9 cellular contexts compared by ENCODE assay signal in the genomic region with DNA sequence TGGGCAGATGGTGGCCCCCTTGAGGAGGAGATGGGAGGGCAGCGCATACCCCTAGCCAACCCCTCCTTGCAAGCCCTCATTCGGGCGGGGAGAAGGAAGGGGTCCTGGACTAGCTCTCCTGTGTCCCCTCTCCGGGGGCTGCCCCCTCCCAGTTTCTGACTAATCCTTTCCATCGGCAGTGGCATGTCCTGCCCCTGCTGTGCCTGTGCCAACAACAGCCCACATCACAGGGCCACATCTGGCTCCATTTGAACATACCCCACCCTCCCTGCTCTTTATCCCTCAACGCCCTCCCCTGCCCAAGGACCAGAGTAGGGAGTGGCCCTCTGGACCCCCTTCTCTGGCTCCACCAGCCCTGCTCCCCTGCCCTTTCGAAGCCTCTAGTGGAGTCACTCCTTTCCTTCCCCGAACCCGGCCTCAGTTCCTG. TPM values are rescaled to one million over a fixed set of nuclear protein-coding genes. Genes with fewer than 3 reads are reported as not detected.
DNase-seq lines count a peak whose midpoint lies in the region; ATAC-seq, FAIRE-seq and TF ChIP-seq lines count a peak whose summit lies in the region.
"Had no signal": no experiment of that assay in that cellular context is flagged by ENCODE, and none has a peak within 500 bp of the region (broad histone marks: within the 10 kb centered on the region; RNA-seq: fewer than 3 reads in every experiment).

No MANE protein-coding gene starts in this region.

- POLR2A ChIA-PET in HepG2 (lab: Yijun Ruan, JAX) (interaction anchor here (1.0 to 6.9 kb wide), 5 partner anchors 12 to 179 kb away, joined by 3 to 84 read pairs (median 56); partner anchors contain the start of genes LMNA and SMG5), MCF 10A (lab: Yijun Ruan, JAX) (interaction anchor here (0.9 to 28.2 kb wide), 4 partner anchors 20 to 171 kb away, joined by 3 to 960 read pairs (median 3); partner anchors contain the start of genes LMNA and PMF1)

- H3K9me3 ChIP-seq in HepG2 (ENCODE audit: low read length) (no peaks in the 10 kb centered on the region), right lobe of liver (no peaks in the 10 kb centered on the region), mesodermal cell (ENCODE audit: control insufficient read depth, low read length) (no peaks in the 10 kb centered on the region), uterus (no peaks in the 10 kb centered on the region)

- intact Hi-C loops in HepG2 (cut with micrococcal nuclease; ENCODE audit: unreplicated experiment) (no loop called here), right lobe of liver (cut with DNase I) (no loop called here), MCF 10A (cut with micrococcal nuclease) (no loop called here), uterus (cut with DNase I; ENCODE audit: low total_unique reads) (no loop called here)

- H3K27me3 ChIP-seq in HepG2 (ENCODE audit: control insufficient read depth in 1 of 2, insufficient read depth in 2 of 2, low read length in 2 of 2), result 0 out of 5 replicates have a peak, but pooled peaks cover 0 to 8% of the 10 kb centered on the region in 2 experiments
- H3K27me3 ChIP-seq in right lobe of liver, result no peaks in the 10 kb centered on the region
- H3K27me3 ChIP-seq in uterus, result no peaks in the 10 kb centered on the region

- H3K4me3 ChIP-seq in HepG2 (replicated peaks in 1 of 3; ENCODE audit: insufficient read depth in 1 of 3, low read depth in 2 of 3, low read length in 3 of 3), result peak overlapping the region in 1 of 3 experiments; percentile 74; a peak in 1 of 6 replicates
- no peak overlapping the region for H3K4me3 ChIP-seq in right lobe of liver
- no peak overlapping the region for H3K4me3 ChIP-seq in mesodermal cell (ENCODE audit: extremely low read depth, insufficient read depth, low read length, poor library complexity, severe bottlenecking)
- no peak overlapping the region for H3K4me3 ChIP-seq in uterus

- BruUV-seq in HepG2 (replicated peaks; lab: Mats Ljungman, UMichigan), result no TSS peak
- BruUV-seq in MCF 10A (replicated peaks; lab: Mats Ljungman, UMichigan), result no TSS peak

- H2AFZ ChIP-seq in HepG2 (ENCODE audit: low read length), result no peak overlapping the region

- no peak for ATAC-seq in HepG2
- ATAC-seq in right lobe of liver, result no peak
- no peak for ATAC-seq in GM18511 (IDR thresholded peaks at IDR 0.05; ENCODE audit: unreplicated experiment)

- H3K79me2 ChIP-seq in HepG2 (ENCODE audit: insufficient read depth, low read length), result no peaks in the 10 kb centered on the region

- no peak for TF ChIP-seq CTCF in HepG2 (CRISPR knock-in tag; IDR thresholded peaks at IDR 0.05)
- no peak for TF ChIP-seq CTCF in right lobe of liver (IDR thresholded peaks at IDR 0.05)
- TF ChIP-seq CTCF in MCF 10A (IDR thresholded peaks at IDR 0.05; ENCODE audit: unreplicated experiment), result no peak
- TF ChIP-seq CTCF in uterus (IDR thresholded peaks at IDR 0.05), result no peak

- DNase-seq in HepG2 (ENCODE audit: low spot score) (no peak), right lobe of liver (no peak), MCF 10A (ENCODE audit: unreplicated experiment) (peak; percentile 51), uterus (peak; percentile 61 to 71), DMS79 treated with DMSO at 0.1 percent for 48 hours (lab: John Stamatoyannopoulos, UW) (no peak), SHP77 treated with DMSO at 0.1 percent for 48 hours (lab: John Stamatoyannopoulos, UW) (no peak)

- peak overlapping the region; percentile 79 for H3K9ac ChIP-seq in HepG2 (ENCODE audit: insufficient read depth, low read depth, low read length)

- H3K27ac ChIP-seq in HepG2 (ENCODE audit: extremely low read length, insufficient read depth, low read length), result peak overlapping the region; percentile 69
- peak overlapping the region in 1 of 3 donors; percentile 18 for H3K27ac ChIP-seq in right lobe of liver
- H3K27ac ChIP-seq in mesodermal cell (ENCODE audit: low read depth, low read length, severe bottlenecking), result peak overlapping the region; percentile 96
- H3K27ac ChIP-seq in uterus, result peak overlapping the region; percentile 93 to 99

- in situ Hi-C loops in HepG2 (cut with HindIII; ENCODE audit: extremely low pct_ligation_motif_present, low pct_unique_long_range_greater_than_20kb), result no loop called here

- no peaks in the 10 kb centered on the region for H4K20me1 ChIP-seq in HepG2 (ENCODE audit: insufficient read depth, low read length)

- WGBS in HepG2 (ENCODE audit: low lambda C conversion rate), result 74% methylated on average over 9 of the region's 9 CpGs
- WGBS in right lobe of liver (ENCODE audit: insufficient coverage, low coverage, low lambda C conversion rate, missing lambda C conversion rate), result 71% methylated on average over 4 of the region's 9 CpGs
- 75 to 78% methylated on average over 7 to 9 of the region's 9 CpGs for WGBS in mesodermal cell (ENCODE audit: insufficient coverage in 2 of 2), 2 experiments

- H3K36me3 ChIP-seq in HepG2 (replicated peaks in 1 of 2; ENCODE audit: control insufficient read depth in 1 of 2, insufficient read depth in 2 of 2, low read length in 2 of 2) (no peaks in the 10 kb centered on the region), right lobe of liver (no peaks in the 10 kb centered on the region), mesodermal cell (ENCODE audit: control insufficient read depth, insufficient read depth, low read length) (peaks cover 7% of the 10 kb centered on the region), uterus (no peaks in the 10 kb centered on the region)

- TF ChIP-seq POLR2A in HepG2 (IDR thresholded peaks at IDR 0.05; ENCODE audit: insufficient read depth in 1 of 2, low read depth in 2 of 2, low read length in 2 of 2) (no peak), right lobe of liver (IDR thresholded peaks at IDR 0.05) (no peak), uterus (IDR thresholded peaks at IDR 0.05) (no peak)

- H3K36me3 Mint-ChIP-seq in MCF 10A (ENCODE audit: insufficient read depth, unreplicated experiment), result peaks cover 7% of the 10 kb centered on the region

- H3K4me3 Mint-ChIP-seq in MCF 10A (ENCODE audit: unreplicated experiment), result peak overlapping the region; percentile 9

- no peaks in the 10 kb centered on the region for H3K9me3 Mint-ChIP-seq in MCF 10A (ENCODE audit: unreplicated experiment)

- peak overlapping the region; percentile 91 for H3K27ac Mint-ChIP-seq in MCF 10A (ENCODE audit: low read depth, unreplicated experiment)

- no peak for FAIRE-seq in HepG2 (lab: Jason Lieb, UNC)
- FAIRE-seq: TTC549 had no signal

- no peak for TF ChIP-seq RAD21 in HepG2 (CRISPR knock-in tag; IDR thresholded peaks at IDR 0.05)

- peaks cover 66% of the 10 kb centered on the region for H3K4me1 Mint-ChIP-seq in MCF 10A (ENCODE audit: insufficient read depth, unreplicated experiment)

- peaks cover 95% of the 10 kb centered on the region for H3K4me1 ChIP-seq in HepG2 (ENCODE audit: insufficient read depth, low read length)
- H3K4me1 ChIP-seq in right lobe of liver, result peaks cover 0 to 11% (median 3%) of the 10 kb centered on the region in 4 donors
- H3K4me1 ChIP-seq in mesodermal cell (ENCODE audit: control insufficient read depth, insufficient read depth, low read length, poor library complexity, severe bottlenecking), result peaks cover 64% of the 10 kb centered on the region
- H3K4me1 ChIP-seq in uterus, result peaks cover 24 to 39% of the 10 kb centered on the region in 2 donors

- TF ChIP-seq EP300 in HepG2 (IDR thresholded peaks at IDR 0.05; ENCODE audit: low read depth in 2 of 2, low read length in 2 of 2), result no peak
- TF ChIP-seq EP300 in HepG2 (CRISPR knock-in tag; IDR thresholded peaks at IDR 0.05; ENCODE audit: borderline replicate concordance), result no peak

- no peaks in the 10 kb centered on the region for H3K27me3 Mint-ChIP-seq in MCF 10A (ENCODE audit: insufficient read depth, unreplicated experiment)

- peak overlapping the region; percentile 93 for H3K4me2 ChIP-seq in HepG2 (ENCODE audit: low read depth, low read length)

- CTCF ChIA-PET in HepG2 (lab: Yijun Ruan, JAX; ENCODE audit: low intra/inter-chr PET ratio, low total read pairs), result no interaction called here
- CTCF ChIA-PET in MCF 10A (lab: Yijun Ruan, JAX), result interaction anchor here (0.6 to 26.9 kb wide), 4 partner anchors 12 to 124 kb away, joined by 3 to 1892 read pairs (median 120); partner anchors contain the start of genes LMNA and SEMA4A

RNA-seq across cellular contexts. Expression of gene LMNA, which starts 11.0 kb away (rescaled TPM):
- total RNA-seq in HepG2 (2016; rRNA removed; fragmentation: Illumina TruSeq; extraction: Trizol) (190 and 225 TPM in 2 replicates), right lobe of liver (100 to 1,000 TPM in 3 of 6 experiments, 10 to 100 TPM in 3; 79.4 to 129 (median 98.8) TPM), MCF 10A (2022) (620 and 716 TPM in 2 replicates), uterus (100 to 1,000 TPM; 245 to 533 (median 373) TPM)
- 16.7 and 20.3 TPM in 2 replicates for total RNA-seq in HepG2 (2016; cell fraction: cytosol; rRNA removed; fragmentation: Illumina TruSeq; extraction: Trizol; ENCODE audit: low read depth)
- 150 and 214 TPM in 2 replicates for total RNA-seq in HepG2 (2016; cell fraction: insoluble cytoplasmic fraction; rRNA removed; fragmentation: Illumina TruSeq; extraction: Trizol)
- total RNA-seq in HepG2 (2016; cell fraction: membrane; rRNA removed; fragmentation: Illumina TruSeq; extraction: Trizol), result 22.8 and 26.6 TPM in 2 replicates
- total RNA-seq in HepG2 (2016; cell fraction: nucleus; rRNA removed; fragmentation: Illumina TruSeq; extraction: Trizol), result 106 and 117 TPM in 2 replicates
- 107 and 110 TPM in 2 replicates for polyA plus RNA-seq in HepG2 (2011; rRNA removed)
- polyA plus RNA-seq in HepG2 (2011; cell fraction: cytosol; rRNA removed), result 79.6 and 122 TPM in 2 replicates
- polyA plus RNA-seq in HepG2 (2011; cell fraction: nucleus; rRNA removed), result 236 and 366 TPM in 2 replicates
- 86.7 and 101 TPM in 2 replicates for polyA plus RNA-seq in HepG2 (2012)
- polyA plus RNA-seq in HepG2 (2016; cell fraction: cytosol; fragmentation: Illumina TruSeq; extraction: Trizol; ENCODE audit: low read depth), result 11.1 and 13.2 TPM in 2 replicates
- 143 and 179 TPM in 2 replicates for polyA plus RNA-seq in HepG2 (2016; cell fraction: insoluble cytoplasmic fraction; fragmentation: Illumina TruSeq; extraction: Trizol; ENCODE audit: low read depth)
- 12.6 and 16.9 TPM in 2 replicates for polyA plus RNA-seq in HepG2 (2016; cell fraction: membrane; fragmentation: Illumina TruSeq; extraction: Trizol; ENCODE audit: low read depth)
- polyA plus RNA-seq in HepG2 (2016; cell fraction: nucleus; fragmentation: Illumina TruSeq; extraction: Trizol; ENCODE audit: insufficient read depth, low read depth), result 177 and 182 TPM in 2 replicates
- 159 and 307 TPM in 2 replicates for polyA minus RNA-seq in HepG2 (2011; rRNA and poly(A)+ RNA removed; ENCODE audit: low replicate concordance)
- 120 and 130 TPM in 2 replicates for polyA minus RNA-seq in HepG2 (2011; cell fraction: cytosol; rRNA and poly(A)+ RNA removed)
- polyA minus RNA-seq in HepG2 (2011; cell fraction: nucleus; rRNA and poly(A)+ RNA removed), result 67.7 and 70.4 TPM in 2 replicates
- 193 TPM for polyA plus RNA-seq in mesodermal cell (2013, experiment 1 of 2)
- 171 TPM for polyA plus RNA-seq in mesodermal cell (2013, experiment 2 of 2)

RNA-seq across cellular contexts. Expression of gene MEX3A, which starts 21.3 kb away (rescaled TPM):
- total RNA-seq in HepG2 (2016; rRNA removed; fragmentation: Illumina TruSeq; extraction: Trizol) (7.6 TPM in 2 replicates), right lobe of liver (1 to 10 TPM in 1 of 6 experiments, under 1 TPM in 5; 0.35 to 1.4 (median 0.83) TPM), MCF 10A (2022) (0.88 and 0.91 TPM in 2 replicates), uterus (10 to 100 TPM in 1 of 4 donors, 1 to 10 TPM in 1, under 1 TPM in 2; 0.29 to 13.3 (median 2.0) TPM)
- 1.4 and 2.5 TPM in 2 replicates for total RNA-seq in HepG2 (2016; cell fraction: cytosol; rRNA removed; fragmentation: Illumina TruSeq; extraction: Trizol; ENCODE audit: low read depth)
- total RNA-seq in HepG2 (2016; cell fraction: insoluble cytoplasmic fraction; rRNA removed; fragmentation: Illumina TruSeq; extraction: Trizol), result 5.3 and 7.9 TPM in 2 replicates
- 4.5 and 7.8 TPM in 2 replicates for total RNA-seq in HepG2 (2016; cell fraction: membrane; rRNA removed; fragmentation: Illumina TruSeq; extraction: Trizol)
- total RNA-seq in HepG2 (2016; cell fraction: nucleus; rRNA removed; fragmentation: Illumina TruSeq; extraction: Trizol), result 6.2 and 7.5 TPM in 2 replicates
- polyA plus RNA-seq in HepG2 (2011; rRNA removed), result 9.0 and 9.1 TPM in 2 replicates
- polyA plus RNA-seq in HepG2 (2011; cell fraction: cytosol; rRNA removed), result 7.3 and 8.1 TPM in 2 replicates
- 11.9 and 12.9 TPM in 2 replicates for polyA plus RNA-seq in HepG2 (2011; cell fraction: nucleus; rRNA removed)
- 4.3 and 9.1 TPM in 2 replicates for polyA plus RNA-seq in HepG2 (2012)
- 2.9 and 3.3 TPM in 2 replicates for polyA plus RNA-seq in HepG2 (2016; cell fraction: cytosol; fragmentation: Illumina TruSeq; extraction: Trizol; ENCODE audit: low read depth)
- 10.7 and 11.1 TPM in 2 replicates for polyA plus RNA-seq in HepG2 (2016; cell fraction: insoluble cytoplasmic fraction; fragmentation: Illumina TruSeq; extraction: Trizol; ENCODE audit: low read depth)
- polyA plus RNA-seq in HepG2 (2016; cell fraction: membrane; fragmentation: Illumina TruSeq; extraction: Trizol; ENCODE audit: low read depth), result 4.7 and 6.0 TPM in 2 replicates
- 14.7 and 15.4 TPM in 2 replicates for polyA plus RNA-seq in HepG2 (2016; cell fraction: nucleus; fragmentation: Illumina TruSeq; extraction: Trizol; ENCODE audit: insufficient read depth, low read depth)
- 2.3 and 13.0 TPM in 2 replicates for polyA minus RNA-seq in HepG2 (2011; rRNA and poly(A)+ RNA removed; ENCODE audit: low replicate concordance)
- 10.6 and 11.8 TPM in 2 replicates for polyA minus RNA-seq in HepG2 (2011; cell fraction: cytosol; rRNA and poly(A)+ RNA removed)
- 4.1 and 6.2 TPM in 2 replicates for polyA minus RNA-seq in HepG2 (2011; cell fraction: nucleus; rRNA and poly(A)+ RNA removed)
- polyA plus RNA-seq in mesodermal cell (2013, experiment 1 of 2), result 61.7 TPM
- 47.5 TPM for polyA plus RNA-seq in mesodermal cell (2013, experiment 2 of 2)

RNA-seq across cellular contexts. Expression of gene RAB25, which starts 42.6 kb away (rescaled TPM):
- total RNA-seq in HepG2 (2016; rRNA removed; fragmentation: Illumina TruSeq; extraction: Trizol), result 0.20 TPM in 1 of 2 replicates, not detected in the other
- total RNA-seq in HepG2 (2016; cell fraction: cytosol; rRNA removed; fragmentation: Illumina TruSeq; extraction: Trizol; ENCODE audit: low read depth), result not detected in 2 replicates
- total RNA-seq in HepG2 (2016; cell fraction: insoluble cytoplasmic fraction; rRNA removed; fragmentation: Illumina TruSeq; extraction: Trizol), result 0.17 TPM in 1 of 2 replicates, not detected in the other
- total RNA-seq in HepG2 (2016; cell fraction: membrane; rRNA removed; fragmentation: Illumina TruSeq; extraction: Trizol), result 0.17 TPM in 1 of 2 replicates, not detected in the other
- total RNA-seq in HepG2 (2016; cell fraction: nucleus; rRNA removed; fragmentation: Illumina TruSeq; extraction: Trizol), result not detected in 2 replicates
- polyA plus RNA-seq in HepG2 (2011; rRNA removed), result 0.12 and 0.22 TPM in 2 replicates
- 0.12 and 0.21 TPM in 2 replicates for polyA plus RNA-seq in HepG2 (2011; cell fraction: cytosol; rRNA removed)
- polyA plus RNA-seq in HepG2 (2011; cell fraction: nucleus; rRNA removed), result 0.33 and 0.37 TPM in 2 replicates
- polyA plus RNA-seq in HepG2 (2012), result 0.33 and 0.34 TPM in 2 replicates
- not detected in 2 replicates for polyA plus RNA-seq in HepG2 (2016; cell fraction: cytosol; fragmentation: Illumina TruSeq; extraction: Trizol; ENCODE audit: low read depth)
- not detected in 2 replicates for polyA plus RNA-seq in HepG2 (2016; cell fraction: insoluble cytoplasmic fraction; fragmentation: Illumina TruSeq; extraction: Trizol; ENCODE audit: low read depth)
- polyA plus RNA-seq in HepG2 (2016; cell fraction: membrane; fragmentation: Illumina TruSeq; extraction: Trizol; ENCODE audit: low read depth), result not detected in 2 replicates
- polyA plus RNA-seq in HepG2 (2016; cell fraction: nucleus; fragmentation: Illumina TruSeq; extraction: Trizol; ENCODE audit: insufficient read depth, low read depth), result not detected in 2 replicates
- polyA minus RNA-seq in HepG2 (2011; rRNA and poly(A)+ RNA removed; ENCODE audit: low replicate concordance), result not detected in 2 replicates
- not detected in 2 replicates for polyA minus RNA-seq in HepG2 (2011; cell fraction: cytosol; rRNA and poly(A)+ RNA removed)
- not detected in 2 replicates for polyA minus RNA-seq in HepG2 (2011; cell fraction: nucleus; rRNA and poly(A)+ RNA removed)
- total RNA-seq in right lobe of liver, result 1 to 10 TPM in 2 of 6 experiments, under 1 TPM in 4; 0.40 to 3.2 (median 0.77) TPM
- 1.6 and 5.5 TPM in 2 replicates for total RNA-seq in MCF 10A (2022)
- polyA plus RNA-seq in mesodermal cell (2013, experiment 1 of 2), result 0.74 TPM
- 0.91 TPM for polyA plus RNA-seq in mesodermal cell (2013, experiment 2 of 2)
- 1 to 10 TPM in 2 of 4 donors, not detected in 2; 5.0 to 5.5 TPM for total RNA-seq in uterus

RNA-seq across cellular contexts. Expression of gene LAMTOR2, which starts 49.0 kb away (rescaled TPM):
- total RNA-seq in HepG2 (2016; rRNA removed; fragmentation: Illumina TruSeq; extraction: Trizol) (66.4 and 84.0 TPM in 2 replicates), right lobe of liver (10 to 100 TPM; 49.4 to 71.0 (median 60.3) TPM), MCF 10A (2022) (88.1 and 104 TPM in 2 replicates), uterus (10 to 100 TPM; 17.3 to 97.6 (median 38.1) TPM)
- 39.6 and 58.1 TPM in 2 replicates for total RNA-seq in HepG2 (2016; cell fraction: cytosol; rRNA removed; fragmentation: Illumina TruSeq; extraction: Trizol; ENCODE audit: low read depth)
- total RNA-seq in HepG2 (2016; cell fraction: insoluble cytoplasmic fraction; rRNA removed; fragmentation: Illumina TruSeq; extraction: Trizol), result 68.2 and 78.9 TPM in 2 replicates
- total RNA-seq in HepG2 (2016; cell fraction: membrane; rRNA removed; fragmentation: Illumina TruSeq; extraction: Trizol), result 45.1 and 68.3 TPM in 2 replicates
- total RNA-seq in HepG2 (2016; cell fraction: nucleus; rRNA removed; fragmentation: Illumina TruSeq; extraction: Trizol), result 22.4 and 23.2 TPM in 2 replicates
- 36.5 and 44.9 TPM in 2 replicates for polyA plus RNA-seq in HepG2 (2011; rRNA removed)
- 45.1 and 65.7 TPM in 2 replicates for polyA plus RNA-seq in HepG2 (2011; cell fraction: cytosol; rRNA removed)
- 14.0 and 16.2 TPM in 2 replicates for polyA plus RNA-seq in HepG2 (2011; cell fraction: nucleus; rRNA removed)
- 28.1 and 35.0 TPM in 2 replicates for polyA plus RNA-seq in HepG2 (2012)
- polyA plus RNA-seq in HepG2 (2016; cell fraction: cytosol; fragmentation: Illumina TruSeq; extraction: Trizol; ENCODE audit: low read depth), result 49.1 and 78.5 TPM in 2 replicates
- polyA plus RNA-seq in HepG2 (2016; cell fraction: insoluble cytoplasmic fraction; fragmentation: Illumina TruSeq; extraction: Trizol; ENCODE audit: low read depth), result 91.2 and 98.7 TPM in 2 replicates
- polyA plus RNA-seq in HepG2 (2016; cell fraction: membrane; fragmentation: Illumina TruSeq; extraction: Trizol; ENCODE audit: low read depth), result 42.8 and 62.9 TPM in 2 replicates
- 45.4 and 50.6 TPM in 2 replicates for polyA plus RNA-seq in HepG2 (2016; cell fraction: nucleus; fragmentation: Illumina TruSeq; extraction: Trizol; ENCODE audit: insufficient read depth, low read depth)
- 18.1 and 65.8 TPM in 2 replicates for polyA minus RNA-seq in HepG2 (2011; rRNA and poly(A)+ RNA removed; ENCODE audit: low replicate concordance)
- polyA minus RNA-seq in HepG2 (2011; cell fraction: cytosol; rRNA and poly(A)+ RNA removed), result 8.4 and 8.6 TPM in 2 replicates
- polyA minus RNA-seq in HepG2 (2011; cell fraction: nucleus; rRNA and poly(A)+ RNA removed), result 6.3 and 9.4 TPM in 2 replicates
- polyA plus RNA-seq in mesodermal cell (2013, experiment 1 of 2), result 87.0 TPM
- polyA plus RNA-seq in mesodermal cell (2013, experiment 2 of 2), result 84.4 TPM

RNA-seq across cellular contexts. Expression of gene SEMA4A, which starts 49.9 kb away (rescaled TPM):
- total RNA-seq in HepG2 (2016; rRNA removed; fragmentation: Illumina TruSeq; extraction: Trizol) (0.09 TPM in 1 of 2 replicates, not detected in the other), right lobe of liver (1 to 10 TPM in 4 of 6 experiments, under 1 TPM in 2; 0.62 to 2.6 (median 1.3) TPM), MCF 10A (2022) (1.5 and 4.7 TPM in 2 replicates), uterus (1 to 10 TPM in 3 of 4 donors, not detected in 1; 3.1 to 8.2 (median 4.1) TPM)
- total RNA-seq in HepG2 (2016; cell fraction: cytosol; rRNA removed; fragmentation: Illumina TruSeq; extraction: Trizol; ENCODE audit: low read depth), result not detected in 2 replicates
- total RNA-seq in HepG2 (2016; cell fraction: insoluble cytoplasmic fraction; rRNA removed; fragmentation: Illumina TruSeq; extraction: Trizol), result 0.15 TPM in 1 of 2 replicates, not detected in the other
- not detected in 2 replicates for total RNA-seq in HepG2 (2016; cell fraction: membrane; rRNA removed; fragmentation: Illumina TruSeq; extraction: Trizol)
- total RNA-seq in HepG2 (2016; cell fraction: nucleus; rRNA removed; fragmentation: Illumina TruSeq; extraction: Trizol), result 0.13 TPM in 1 of 2 replicates, not detected in the other
- 0.14 and 0.20 TPM in 2 replicates for polyA plus RNA-seq in HepG2 (2011; rRNA removed)
- polyA plus RNA-seq in HepG2 (2011; cell fraction: cytosol; rRNA removed), result 0.08 and 0.09 TPM in 2 replicates
- polyA plus RNA-seq in HepG2 (2011; cell fraction: nucleus; rRNA removed), result 0.21 and 0.61 TPM in 2 replicates
- polyA plus RNA-seq in HepG2 (2012), result 0.19 and 0.21 TPM in 2 replicates
- polyA plus RNA-seq in HepG2 (2016; cell fraction: cytosol; fragmentation: Illumina TruSeq; extraction: Trizol; ENCODE audit: low read depth), result not detected in 2 replicates
- polyA plus RNA-seq in HepG2 (2016; cell fraction: insoluble cytoplasmic fraction; fragmentation: Illumina TruSeq; extraction: Trizol; ENCODE audit: low read depth), result 0.45 TPM in 1 of 2 replicates, not detected in the other
- not detected in 2 replicates for polyA plus RNA-seq in HepG2 (2016; cell fraction: membrane; fragmentation: Illumina TruSeq; extraction: Trizol; ENCODE audit: low read depth)
- 0.15 TPM in 1 of 2 replicates, not detected in the other for polyA plus RNA-seq in HepG2 (2016; cell fraction: nucleus; fragmentation: Illumina TruSeq; extraction: Trizol; ENCODE audit: insufficient read depth, low read depth)
- 0.88 and 18.6 TPM in 2 replicates for polyA minus RNA-seq in HepG2 (2011; rRNA and poly(A)+ RNA removed; ENCODE audit: low replicate concordance)
- not detected in 2 replicates for polyA minus RNA-seq in HepG2 (2011; cell fraction: cytosol; rRNA and poly(A)+ RNA removed)
- polyA minus RNA-seq in HepG2 (2011; cell fraction: nucleus; rRNA and poly(A)+ RNA removed), result 0.39 TPM in 1 of 2 replicates, not detected in the other
- 1.6 TPM for polyA plus RNA-seq in mesodermal cell (2013, experiment 1 of 2)
- 1.4 TPM for polyA plus RNA-seq in mesodermal cell (2013, experiment 2 of 2)

Comparison
In these comparisons a context has a peak if more than half of its experiments do, and no peak if none do; other contexts are left out.
1. DNase-seq: peak in MCF 10A (single experiment) and uterus (2 of 2); none in HepG2 (single experiment), right lobe of liver (0 of 3), DMS79 treated with DMSO at 0.1 percent for 48 hours (single experiment) and SHP77 treated with DMSO at 0.1 percent for 48 hours (single experiment).